ENCODE assay signal across 24 cellular contexts in the genomic region with DNA sequence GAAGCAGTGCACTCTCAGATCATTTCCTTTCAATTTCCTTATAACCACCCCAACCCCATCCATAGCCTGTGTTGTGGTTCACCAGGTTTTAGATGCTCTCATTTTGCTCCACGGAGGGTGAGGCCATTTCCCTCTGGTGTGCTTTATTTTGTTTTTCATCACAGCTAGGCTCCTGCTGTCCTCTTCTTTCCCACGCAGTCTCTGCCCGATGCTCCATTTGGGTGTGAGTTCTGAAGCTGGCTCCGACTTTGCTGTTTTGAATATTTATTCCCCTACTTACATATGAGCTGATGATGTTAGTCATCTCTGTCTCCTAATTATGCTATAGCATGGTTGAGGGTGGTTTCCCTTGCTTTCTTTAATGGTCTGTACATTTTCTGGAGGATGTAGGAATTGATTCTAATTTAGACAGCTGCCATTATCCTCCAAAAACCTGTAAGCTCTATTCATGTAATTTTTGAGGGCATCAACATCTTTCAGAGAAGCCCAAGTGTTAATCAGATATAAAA.
"Had no signal": no experiment of that assay in that cellular context is flagged by ENCODE, and none has a peak within 500 bp of the region (broad histone marks: within the 10 kb centered on the region; RNA-seq: fewer than 3 reads in every experiment).

No MANE protein-coding gene starts in this region.

- H3K27me3 Mint-ChIP-seq: activated naive CD4-positive, alpha-beta T cell treated with anti-CD3 and anti-CD28 coated beads, Interleukin-2, amount 10 ng/mL, durations not matched to agents 7 days and 5 days had no signal

- H3K27ac Mint-ChIP-seq: activated CD4-positive, alpha-beta memory T cell treated with anti-CD3 and anti-CD28 coated beads for 36 hours; activated naive CD4-positive, alpha-beta T cell treated with anti-CD3 and anti-CD28 coated beads, Interleukin-2, amount 10 ng/mL, durations not matched to agents 7 days and 5 days had no signal

- H3K4me2 ChIP-seq: SK-N-SH had no signal

- ATAC-seq: esophagus mucosa, gastroesophageal sphincter, heart right ventricle, psoas muscle, right cardiac atrium, upper lobe of right lung had no signal

- H3K4me3 Mint-ChIP-seq: activated CD4-positive, alpha-beta memory T cell treated with anti-CD3 and anti-CD28 coated beads for 36 hours; activated naive CD4-positive, alpha-beta T cell treated with anti-CD3 and anti-CD28 coated beads, Interleukin-2, amount 10 ng/mL, durations not matched to agents 7 days and 5 days had no signal

- FAIRE-seq: bronchial epithelial cell had no signal

- H3K27ac ChIP-seq: adrenal gland, gastroesophageal sphincter, heart right ventricle, left ventricle myocardium inferior, ovary, psoas muscle, skin epidermis, thoracic aorta, upper lobe of right lung had no signal

- H3K4me3 ChIP-seq: adrenal gland, gastroesophageal sphincter, heart right ventricle, left ventricle myocardium inferior, ovary, psoas muscle, skin epidermis, thoracic aorta, upper lobe of right lung had no signal

- H3K9ac ChIP-seq: SK-N-SH had no signal

- DNase-seq: activated CD4-positive, alpha-beta memory T cell treated with anti-CD3 and anti-CD28 coated beads for 36 hours; activated CD4-positive, CD25-positive, alpha-beta regulatory T cell treated with anti-CD3 and anti-CD28 coated beads, Interleukin-2, amount 50 U/mL, for 72 hours; activated naive CD4-positive, alpha-beta T cell treated with anti-CD3 and anti-CD28 coated beads, Interleukin-2, amount 10 ng/mL, durations not matched to agents 7 days and 5 days; activated T-cell treated with anti-CD3 and anti-CD28 coated beads for 4 hours; adrenal gland; cerebellar nuclear complex; effector CD4-positive, alpha-beta T cell; heart right ventricle; kidney glomerular epithelial cell; left ventricle myocardium inferior; ovary; psoas muscle; right cardiac atrium; SK-N-SH; stimulated activated CD4-positive, alpha-beta T cell treated with anti-CD3 and anti-CD28 coated beads, Interleukin-15, amount 100 ng/mL, for 24 hours; stimulated activated CD4-positive, alpha-beta T cell treated with anti-CD3 and anti-CD28 coated beads, Interleukin-2, amount 100 ng/mL, for 48 hours; T-helper 1 cell; T1000; upper lobe of right lung had no signal

- H3K4me1 ChIP-seq: gastroesophageal sphincter, left ventricle myocardium inferior, psoas muscle, upper lobe of right lung had no signal

- H3K36me3 ChIP-seq: adrenal gland, gastroesophageal sphincter, heart right ventricle, left ventricle myocardium inferior, ovary, thoracic aorta, upper lobe of right lung had no signal

- H3K27me3 ChIP-seq: adrenal gland, ovary, upper lobe of right lung had no signal

- H3K36me3 Mint-ChIP-seq: activated CD4-positive, alpha-beta memory T cell treated with anti-CD3 and anti-CD28 coated beads for 36 hours; activated naive CD4-positive, alpha-beta T cell treated with anti-CD3 and anti-CD28 coated beads, Interleukin-2, amount 10 ng/mL, durations not matched to agents 7 days and 5 days had no signal

- H3K4me1 Mint-ChIP-seq: activated naive CD4-positive, alpha-beta T cell treated with anti-CD3 and anti-CD28 coated beads, Interleukin-2, amount 10 ng/mL, durations not matched to agents 7 days and 5 days had no signal

- H3K9me3 Mint-ChIP-seq: activated CD4-positive, alpha-beta memory T cell treated with anti-CD3 and anti-CD28 coated beads for 36 hours; activated naive CD4-positive, alpha-beta T cell treated with anti-CD3 and anti-CD28 coated beads, Interleukin-2, amount 10 ng/mL, durations not matched to agents 7 days and 5 days had no signal

- H3K9me3 ChIP-seq: adrenal gland, gastroesophageal sphincter, heart right ventricle, left ventricle myocardium inferior, ovary, psoas muscle, SK-N-SH, thoracic aorta, upper lobe of right lung had no signal
